In genomic region chr3:71399478-71399877, GRCh38 we compare ENCODE assay signal across 20 cellular contexts.
"Had no signal": no experiment of that assay in that cellular context is flagged by ENCODE, and none has a peak within 500 bp of the region (broad histone marks: within the 10 kb centered on the region; RNA-seq: fewer than 3 reads in every experiment).

No MANE protein-coding gene starts in this region.

- H3K27ac ChIP-seq: brain microvascular endothelial cell, coronary artery, stomach, testis, upper lobe of left lung had no signal

- H3K36me3 ChIP-seq: brain microvascular endothelial cell, stomach, upper lobe of left lung had no signal

- H3K4me2 ChIP-seq: smooth muscle cell had no signal

- H3K9me3 ChIP-seq: stomach, testis, upper lobe of left lung had no signal

- H3K27me3 Mint-ChIP-seq: activated T-helper 17 cell treated with anti-CD3 and anti-CD28 coated beads, Interleukin-2, amount 50 U/mL, for 72 hours; central memory CD8-positive, alpha-beta T cell; memory B cell had no signal

- H3K27me3 ChIP-seq: brain microvascular endothelial cell, stomach, testis, upper lobe of left lung had no signal

- H3K4me3 Mint-ChIP-seq: activated CD4-positive, alpha-beta T cell treated with anti-CD3 and anti-CD28 coated beads, Interleukin-2, amount 10 ng/mL, durations not matched to agents 24 days and 14 days; central memory CD8-positive, alpha-beta T cell; memory B cell; nephron had no signal

- H3K4me1 ChIP-seq: testis had no signal

- H3K27ac Mint-ChIP-seq: activated CD4-positive, alpha-beta T cell treated with anti-CD3 and anti-CD28 coated beads, Interleukin-2, amount 10 ng/mL, durations not matched to agents 24 days and 14 days; activated T-helper 17 cell treated with anti-CD3 and anti-CD28 coated beads, Interleukin-2, amount 50 U/mL, for 72 hours; memory B cell had no signal

- H3K4me3 ChIP-seq: coronary artery, smooth muscle cell, stomach, testis, upper lobe of left lung had no signal

- ATAC-seq: activated T-helper 17 cell treated with anti-CD3 and anti-CD28 coated beads, Interleukin-2, amount 50 U/mL, for 72 hours; esophagus mucosa; right cardiac atrium had no signal

- H3K36me3 Mint-ChIP-seq: memory B cell had no signal

- H3K9me3 Mint-ChIP-seq: activated CD4-positive, alpha-beta T cell treated with anti-CD3 and anti-CD28 coated beads, Interleukin-2, amount 10 ng/mL, durations not matched to agents 24 days and 14 days; activated T-helper 17 cell treated with anti-CD3 and anti-CD28 coated beads, Interleukin-2, amount 50 U/mL, for 72 hours; central memory CD8-positive, alpha-beta T cell; memory B cell; nephron had no signal

- DNase-seq: activated CD4-positive, alpha-beta T cell treated with anti-CD3 and anti-CD28 coated beads, Interleukin-2, amount 10 ng/mL, durations not matched to agents 24 days and 14 days; activated naive CD4-positive, alpha-beta T cell treated with anti-CD3 and anti-CD28 coated beads, Interleukin-2, amount 50 U/mL, for 16 hours; anterior cingulate cortex; brain microvascular endothelial cell; islet precursor cell; occipital lobe; right cardiac atrium; stimulated activated CD4-positive, alpha-beta T cell treated with anti-CD3 and anti-CD28 coated beads, Interleukin-4, amount 100 ng/mL, for 4 hours; stimulated activated CD8-positive, alpha-beta memory T cell treated with anti-CD3 and anti-CD28 coated beads, Interleukin-4, amount 100 ng/mL, for 48 hours; stomach; T-helper 2 cell; testis; upper lobe of left lung had no signal
